18 cellular contexts compared by ENCODE assay signal in genomic region chr6:112939543-112939942, GRCh38.
DNase-seq lines count a peak whose midpoint lies in the region; ATAC-seq, FAIRE-seq and TF ChIP-seq lines count a peak whose summit lies in the region.
"Had no signal": no experiment of that assay in that cellular context is flagged by ENCODE, and none has a peak within 500 bp of the region (broad histone marks: within the 10 kb centered on the region; RNA-seq: fewer than 3 reads in every experiment).

No MANE protein-coding gene starts in this region.

- CTCF ChIA-PET in MCF 10A (lab: Yijun Ruan, JAX) (no interaction called here), mammary epithelial cell (lab: Charles Lee; ENCODE audit: low non-redundant PET) (no interaction called here)

- no peak for TF ChIP-seq CTCF in MCF 10A (IDR thresholded peaks at IDR 0.05; ENCODE audit: unreplicated experiment)
- TF ChIP-seq CTCF in mammary epithelial cell (conservative IDR thresholded peaks at IDR 0.05 in 1 of 2, IDR thresholded peaks at IDR 0.05 in 1 of 2; ENCODE audit: extremely low read depth in 1 of 2, insufficient read depth in 1 of 2, low read depth in 1 of 2, low read length in 2 of 2), result no peak
- no peak for TF ChIP-seq CTCF in body of pancreas (IDR thresholded peaks at IDR 0.05)

- no peak overlapping the region for H4K91ac ChIP-seq in trophoblast cell (ENCODE audit: low read depth, low read length)

- no peak overlapping the region for H3K18ac ChIP-seq in trophoblast cell (ENCODE audit: low read length)

- H3K4me1 Mint-ChIP-seq in MCF 10A (ENCODE audit: insufficient read depth, unreplicated experiment), result peaks cover 10% of the 10 kb centered on the region

- H3K9ac ChIP-seq in mammary epithelial cell (ENCODE audit: insufficient read depth, low read length), result no peak overlapping the region
- H3K9ac ChIP-seq in trophoblast cell (ENCODE audit: low read length), result no peak overlapping the region
- H3K9ac ChIP-seq: parathyroid adenoma had no signal

- no peaks in the 10 kb centered on the region for H3K79me2 ChIP-seq in mammary epithelial cell (ENCODE audit: insufficient read depth, low read length)
- H3K79me2 ChIP-seq in trophoblast cell (ENCODE audit: control insufficient read depth, insufficient read depth, low read length, poor library complexity), result no peaks in the 10 kb centered on the region
- H3K79me2 ChIP-seq: parathyroid adenoma had no signal

- no peak overlapping the region for H3K23ac ChIP-seq in trophoblast cell (ENCODE audit: low read length)

- no peak overlapping the region for H3K4me2 ChIP-seq in mammary epithelial cell (ENCODE audit: insufficient read depth, low read depth, low read length)
- H3K4me2 ChIP-seq in trophoblast cell (ENCODE audit: low read length), result no peak overlapping the region
- H3K4me2 ChIP-seq: PC-9 had no signal

- H2BK5ac ChIP-seq in trophoblast cell (ENCODE audit: low read depth, low read length, poor library complexity), result no peak overlapping the region

- H4K20me1 ChIP-seq in mammary epithelial cell (ENCODE audit: insufficient read depth, low read length), result no peaks in the 10 kb centered on the region

- BruUV-seq in MCF 10A (replicated peaks; lab: Mats Ljungman, UMichigan) (no TSS peak), mammary epithelial cell (replicated peaks; lab: Mats Ljungman, UMichigan) (no TSS peak)

- POLR2A ChIA-PET in MCF 10A (lab: Yijun Ruan, JAX), result no interaction called here

- H3K36me3 ChIP-seq in mammary epithelial cell (ENCODE audit: insufficient read depth, low read length) (no peaks in the 10 kb centered on the region), body of pancreas (replicated peaks in 1 of 2; ENCODE audit: insufficient read depth in 1 of 2, low read depth in 2 of 2) (no peaks in the 10 kb centered on the region), small intestine (ENCODE audit: control insufficient read depth in 2 of 2, insufficient read depth in 2 of 2, low read length in 2 of 2) (no peaks in the 10 kb centered on the region), trophoblast cell (ENCODE audit: control insufficient read depth in 1 of 2, insufficient read depth in 2 of 2, low read length in 2 of 2) (no peaks in the 10 kb centered on the region)
- H3K36me3 ChIP-seq: upper lobe of right lung had no signal

- H2BK120ac ChIP-seq in trophoblast cell (ENCODE audit: insufficient read depth, low read length, poor library complexity), result no peak overlapping the region

- H4K12ac ChIP-seq in trophoblast cell (ENCODE audit: low read depth, low read length), result no peak overlapping the region

- no peak for FAIRE-seq in small intestine (lab: Jason Lieb, UNC)
- FAIRE-seq: GM12878 had no signal

- no peak overlapping the region for H2AK5ac ChIP-seq in trophoblast cell (ENCODE audit: low read length)

- no peak overlapping the region for H4K8ac ChIP-seq in trophoblast cell (ENCODE audit: low read depth, low read length)

- no peaks in the 10 kb centered on the region for H3K9me3 Mint-ChIP-seq in MCF 10A (ENCODE audit: unreplicated experiment)

- H3K4me1 ChIP-seq in mammary epithelial cell (ENCODE audit: insufficient read depth, low read length), result no peaks in the 10 kb centered on the region
- H3K4me1 ChIP-seq in body of pancreas, result peaks cover 9% of the 10 kb centered on the region
- no peaks in the 10 kb centered on the region for H3K4me1 ChIP-seq in small intestine (ENCODE audit: control insufficient read depth in 2 of 2, insufficient read depth in 1 of 2, low read depth in 1 of 2, low read length in 1 of 2)
- no peaks in the 10 kb centered on the region for H3K4me1 ChIP-seq in trophoblast cell (ENCODE audit: control insufficient read depth in 1 of 2, insufficient read depth in 2 of 2, low read length in 2 of 2)
- H3K4me1 ChIP-seq: parathyroid adenoma, upper lobe of right lung had no signal

- dilution Hi-C loops in mammary epithelial cell (cut with HindIII; ENCODE audit: low sequenced_read_pairs), result no loop called here

- H3K9me3 ChIP-seq in mammary epithelial cell (replicated peaks; ENCODE audit: insufficient read depth, low read length), result no peaks in the 10 kb centered on the region
- no peaks in the 10 kb centered on the region for H3K9me3 ChIP-seq in body of pancreas
- H3K9me3 ChIP-seq in small intestine (ENCODE audit: control insufficient read depth, low read depth), result peaks cover 1% of the 10 kb centered on the region
- no peaks in the 10 kb centered on the region for H3K9me3 ChIP-seq in trophoblast cell (ENCODE audit: insufficient read depth, low read depth, low read length)
- H3K9me3 ChIP-seq: mucosa of descending colon, upper lobe of right lung had no signal

- no peak overlapping the region for H2BK12ac ChIP-seq in trophoblast cell (ENCODE audit: low read length)

- H2AFZ ChIP-seq in mammary epithelial cell (ENCODE audit: low read depth, low read length) (no peak overlapping the region), trophoblast cell (ENCODE audit: insufficient read depth, low read length, poor library complexity) (no peak overlapping the region)
- H2AFZ ChIP-seq: parathyroid adenoma, PC-9 had no signal

- intact Hi-C loops in MCF 10A (cut with micrococcal nuclease), result no loop called here
- intact Hi-C loops in mammary epithelial cell (cut with micrococcal nuclease), result no loop called here
- intact Hi-C loops in body of pancreas (cut with DNase I), result no loop called here

- no peak overlapping the region for H3K27ac Mint-ChIP-seq in MCF 10A (ENCODE audit: low read depth, unreplicated experiment)
- H3K27ac Mint-ChIP-seq: activated T-cell treated with anti-CD3 and anti-CD28 coated beads, Interleukin-2, amount 50 U/mL, for 72 hours had no signal

- in situ Hi-C loops in mammary epithelial cell (cut with MboI; ENCODE audit: low sequenced_read_pairs in 2 of 2), result no loop called here

- H3K27ac ChIP-seq in mammary epithelial cell (ENCODE audit: insufficient read depth, low read depth, low read length) (no peak overlapping the region), body of pancreas (no peak overlapping the region), small intestine (ENCODE audit: low read depth in 1 of 2, low read length in 1 of 2) (no peak overlapping the region), trophoblast cell (ENCODE audit: low read depth, low read length) (no peak overlapping the region)
- H3K27ac ChIP-seq: HL-60, parathyroid adenoma, PC-9, upper lobe of right lung had no signal

- no peak for TF ChIP-seq POLR2A in body of pancreas (IDR thresholded peaks at IDR 0.05)

- H3K27me3 Mint-ChIP-seq in MCF 10A (ENCODE audit: insufficient read depth, unreplicated experiment), result no peaks in the 10 kb centered on the region

- H3K4me3 ChIP-seq in mammary epithelial cell (replicated peaks in 1 of 3; ENCODE audit: insufficient read depth in 1 of 3, low read depth in 2 of 3, low read length in 3 of 3) (no peak overlapping the region), body of pancreas (no peak overlapping the region), small intestine (ENCODE audit: low read depth in 1 of 2, low read length in 2 of 2) (no peak overlapping the region), trophoblast cell (ENCODE audit: low read depth, low read length) (no peak overlapping the region)
- H3K4me3 ChIP-seq: GM12878, mucosa of descending colon, PC-9, upper lobe of right lung had no signal

- WGBS in mammary epithelial cell (ENCODE audit: low coverage, missing lambda C conversion rate), result 63% methylated on average over 1 of the region's 1 CpG
- WGBS in body of pancreas, 2 donors, result 25 to 28% methylated on average over 1 of the region's 1 CpG
- 31 to 84% (median 44%) methylated on average over 1 of the region's 1 CpG for WGBS in small intestine, 3 donors
- WGBS in trophoblast cell (ENCODE audit: extremely low coverage, insufficient coverage, insufficient read length), result no CpG with 5 or more reads among the region's 1 CpG

- H3K79me1 ChIP-seq in trophoblast cell (ENCODE audit: low read length), result no peaks in the 10 kb centered on the region

- DNase-seq in MCF 10A (ENCODE audit: unreplicated experiment) (peak; percentile 35), mammary epithelial cell (no peak), NCI-H2196 (lab: John Stamatoyannopoulos, UW; ENCODE audit: unreplicated experiment) (peak; percentile 68), body of pancreas (peak in 3 of 4 donors; percentile 13 to 23 (median 15)), small intestine (peak; percentile 18), trophoblast cell (no peak), NCI-H1694 treated with DMSO at 0.1 percent for 48 hours (lab: John Stamatoyannopoulos, UW) (no peak)
- DNase-seq in activated CD8-positive, alpha-beta memory T cell treated with anti-CD3 and anti-CD28 coated beads, Interleukin-2, amount 50 U/mL, for 48 hours, result no peak
- DNase-seq: ACHN; activated CD4-positive, alpha-beta T cell treated with anti-CD3 and anti-CD28 coated beads for 48 hours; activated T-cell treated with anti-CD3 and anti-CD28 coated beads, Interleukin-2, amount 50 U/mL, for 72 hours; amniotic stem cell; mucosa of descending colon; PC-9; upper lobe of right lung had no signal

- H3K4me3 Mint-ChIP-seq in MCF 10A (ENCODE audit: unreplicated experiment), result no peak overlapping the region
- H3K4me3 Mint-ChIP-seq: activated T-cell treated with anti-CD3 and anti-CD28 coated beads, Interleukin-2, amount 50 U/mL, for 72 hours had no signal

- no peak overlapping the region for H3K14ac ChIP-seq in trophoblast cell (ENCODE audit: low read length)

- H3K27me3 ChIP-seq in mammary epithelial cell (ENCODE audit: insufficient read depth, low read length), result no peaks in the 10 kb centered on the region
- no peaks in the 10 kb centered on the region for H3K27me3 ChIP-seq in body of pancreas
- H3K27me3 ChIP-seq in small intestine (ENCODE audit: control insufficient read depth in 2 of 2, insufficient read depth in 2 of 2, low read length in 2 of 2), result no peaks in the 10 kb centered on the region
- no peaks in the 10 kb centered on the region for H3K27me3 ChIP-seq in trophoblast cell (ENCODE audit: insufficient read depth, low read length)
- H3K27me3 ChIP-seq: upper lobe of right lung had no signal

- no peaks in the 10 kb centered on the region for H3K36me3 Mint-ChIP-seq in MCF 10A (ENCODE audit: insufficient read depth, unreplicated experiment)

- no peak for ATAC-seq in body of pancreas
- ATAC-seq: activated T-cell treated with anti-CD3 and anti-CD28 coated beads, Interleukin-2, amount 50 U/mL, for 72 hours; GM12878; mucosa of descending colon; upper lobe of right lung had no signal

- no peak overlapping the region for H3K4ac ChIP-seq in trophoblast cell (ENCODE audit: low read depth, low read length)

Comparison
In these comparisons a context has a peak if more than half of its experiments do, and no peak if none do; other contexts are left out.
1. DNase-seq: peak in MCF 10A (single experiment), NCI-H2196 (single experiment), body of pancreas (3 of 4) and small intestine (single experiment); none in mammary epithelial cell (single experiment), trophoblast cell (0 of 2), NCI-H1694 treated with DMSO at 0.1 percent for 48 hours (single experiment) and activated CD8-positive, alpha-beta memory T cell treated with anti-CD3 and anti-CD28 coated beads, Interleukin-2, amount 50 U/mL, for 48 hours (single experiment).